Comparison of ENCODE assay signal across 15 cellular contexts in genomic region chr13:98385591-98385990, GRCh38.
"Had no signal": no experiment of that assay in that cellular context is flagged by ENCODE, and none has a peak within 500 bp of the region (broad histone marks: within the 10 kb centered on the region; RNA-seq: fewer than 3 reads in every experiment).

No MANE protein-coding gene starts in this region.

- ATAC-seq: psoas muscle; stimulated activated naive CD8-positive, alpha-beta T cell treated with anti-CD3 and anti-CD28 coated beads, Interleukin-15, Interleukin-2, amounts not matched to agents 100 U/mL and 50 U/mL, for 24 hours; WTC11 had no signal

- H3K36me3 Mint-ChIP-seq: activated naive CD8-positive, alpha-beta T cell; naive B cell had no signal

- H3K4me3 Mint-ChIP-seq: activated naive CD8-positive, alpha-beta T cell; naive B cell; WTC11 had no signal

- H3K9me3 Mint-ChIP-seq: naive B cell, WTC11 had no signal

- H3K27me3 ChIP-seq: colonic mucosa, esophagus muscularis mucosa had no signal

- H3K4me1 ChIP-seq: colonic mucosa, psoas muscle had no signal

- DNase-seq: activated CD4-positive, alpha-beta T cell treated with anti-CD3 and anti-CD28 coated beads for 48 hours; activated gamma-delta T cell treated with Interleukin-2 at 50 U/mL for 16 hours; amniotic stem cell; caudate nucleus; colonic mucosa; glutamatergic neuron; hypothalamus; naive B cell; psoas muscle; stimulated activated naive CD8-positive, alpha-beta T cell treated with anti-CD3 and anti-CD28 coated beads, Interleukin-15, Interleukin-2, amounts not matched to agents 100 U/mL and 50 U/mL, for 24 hours; T-helper 2 cell had no signal

- H3K4me3 ChIP-seq: colonic mucosa, esophagus muscularis mucosa, psoas muscle had no signal

- H3K36me3 ChIP-seq: colonic mucosa, neutrophil had no signal

- H3K9me3 ChIP-seq: colonic mucosa, esophagus muscularis mucosa, neutrophil, psoas muscle had no signal

- H3K27ac Mint-ChIP-seq: activated naive CD8-positive, alpha-beta T cell; naive B cell; WTC11 had no signal

- H3K27ac ChIP-seq: colonic mucosa, esophagus muscularis mucosa, neutrophil, psoas muscle had no signal
